In the genomic region with DNA sequence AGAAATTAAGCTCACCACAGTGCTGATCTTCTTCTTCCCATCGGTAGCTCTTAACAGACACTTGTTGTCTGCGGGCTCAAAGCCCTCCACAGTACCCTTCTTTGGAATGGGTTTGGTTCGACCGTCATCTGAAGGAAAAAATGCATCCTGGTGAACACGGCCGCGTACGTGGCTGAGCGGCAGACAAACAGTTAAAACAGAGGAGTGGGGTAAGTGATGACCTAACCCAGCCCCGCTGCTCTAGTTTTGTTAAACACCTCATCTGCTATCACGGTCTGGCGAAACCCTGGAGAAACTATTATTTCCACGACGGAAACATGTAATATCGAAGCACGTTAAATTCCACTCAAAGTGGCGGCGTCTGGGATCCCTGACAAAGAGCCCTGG, we compare ENCODE assay signal across 1 cellular context.
A peak's percentile ranks its signal among the peaks of the same experiment; 100 is the strongest.
TF ChIP-seq lines count a peak whose summit lies in the region.

No MANE protein-coding gene starts in this region.

TF ChIP-seq in HEK293, 187 proteins besides CTCF, POLR2A, EP300 and RAD21 (continued from another document):
- TF ChIP-seq ZNF354C (tag by site-specific recombination; IDR thresholded peaks at IDR 0.05; ENCODE audit: borderline replicate concordance, low read depth) (no peak), GLIS2 (tag by site-specific recombination; IDR thresholded peaks at IDR 0.05) (no peak), KLF7 (tag by site-specific recombination; IDR thresholded peaks at IDR 0.05; ENCODE audit: borderline replicate concordance) (no peak), HIC1 (tag by site-specific recombination; IDR thresholded peaks at IDR 0.05) (no peak), ZNF311 (tag by site-specific recombination; IDR thresholded peaks at IDR 0.05; ENCODE audit: borderline replicate concordance) (no peak), ZNF362 (tag by site-specific recombination; IDR thresholded peaks at IDR 0.05) (no peak), ZNF426 (tag by site-specific recombination; IDR thresholded peaks at IDR 0.05) (no peak), ZNF248 (tag by site-specific recombination; IDR thresholded peaks at IDR 0.05) (no peak), PATZ1 (tag by site-specific recombination; IDR thresholded peaks at IDR 0.05) (no peak), PRDM4 (tag by site-specific recombination; IDR thresholded peaks at IDR 0.05) (peak; percentile 62), ZNF660 (tag by site-specific recombination; IDR thresholded peaks at IDR 0.05) (0 out of 2 replicates have a peak, but pooled peaks have one; percentile 17), KLF9 (tag by site-specific recombination; IDR thresholded peaks at IDR 0.05; ENCODE audit: low read depth) (no peak), ZNF560 (tag by site-specific recombination; IDR thresholded peaks at IDR 0.05; ENCODE audit: borderline replicate concordance) (no peak), BCL6B (tag by site-specific recombination; IDR thresholded peaks at IDR 0.05) (no peak), ZNF335 (tag by site-specific recombination; conservative IDR thresholded peaks at IDR 0.05) (no peak), ATF2 (tag by site-specific recombination; IDR thresholded peaks at IDR 0.05; ENCODE audit: low read depth) (peak; percentile 65), SCRT1 (tag by site-specific recombination; IDR thresholded peaks at IDR 0.05; ENCODE audit: borderline replicate concordance) (no peak), ZSCAN16 (tag by site-specific recombination; IDR thresholded peaks at IDR 0.05) (no peak), SP3 (tag by site-specific recombination; IDR thresholded peaks at IDR 0.05) (no peak), MYNN (tag by site-specific recombination; IDR thresholded peaks at IDR 0.05; ENCODE audit: borderline replicate concordance) (no peak), ZNF341 (tag by site-specific recombination; IDR thresholded peaks at IDR 0.05; ENCODE audit: low read depth) (no peak), KLF16 (tag by site-specific recombination; IDR thresholded peaks at IDR 0.05) (no peak), ZNF121 (tag by site-specific recombination; IDR thresholded peaks at IDR 0.05) (no peak), ZNF140 (tag by site-specific recombination; IDR thresholded peaks at IDR 0.05) (no peak), ZNF433 (tag by site-specific recombination; IDR thresholded peaks at IDR 0.05; ENCODE audit: low read depth) (no peak), ZNF571 (tag by site-specific recombination; IDR thresholded peaks at IDR 0.05) (no peak)
- TF ChIP-seq, protein P1, sequence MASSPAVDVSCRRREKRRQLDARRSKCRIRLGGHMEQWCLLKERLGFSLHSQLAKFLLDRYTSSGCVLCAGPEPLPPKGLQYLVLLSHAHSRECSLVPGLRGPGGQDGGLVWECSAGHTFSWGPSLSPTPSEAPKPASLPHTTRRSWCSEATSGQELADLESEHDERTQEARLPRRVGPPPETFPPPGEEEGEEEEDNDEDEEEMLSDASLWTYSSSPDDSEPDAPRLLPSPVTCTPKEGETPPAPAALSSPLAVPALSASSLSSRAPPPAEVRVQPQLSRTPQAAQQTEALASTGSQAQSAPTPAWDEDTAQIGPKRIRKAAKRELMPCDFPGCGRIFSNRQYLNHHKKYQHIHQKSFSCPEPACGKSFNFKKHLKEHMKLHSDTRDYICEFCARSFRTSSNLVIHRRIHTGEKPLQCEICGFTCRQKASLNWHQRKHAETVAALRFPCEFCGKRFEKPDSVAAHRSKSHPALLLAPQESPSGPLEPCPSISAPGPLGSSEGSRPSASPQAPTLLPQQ (tag by site-specific recombination; IDR thresholded peaks at IDR 0.05), result 0 out of 2 replicates have a peak, but pooled peaks have one; percentile 9
